ENCODE assay signal across 8 cellular contexts in the genomic region with DNA sequence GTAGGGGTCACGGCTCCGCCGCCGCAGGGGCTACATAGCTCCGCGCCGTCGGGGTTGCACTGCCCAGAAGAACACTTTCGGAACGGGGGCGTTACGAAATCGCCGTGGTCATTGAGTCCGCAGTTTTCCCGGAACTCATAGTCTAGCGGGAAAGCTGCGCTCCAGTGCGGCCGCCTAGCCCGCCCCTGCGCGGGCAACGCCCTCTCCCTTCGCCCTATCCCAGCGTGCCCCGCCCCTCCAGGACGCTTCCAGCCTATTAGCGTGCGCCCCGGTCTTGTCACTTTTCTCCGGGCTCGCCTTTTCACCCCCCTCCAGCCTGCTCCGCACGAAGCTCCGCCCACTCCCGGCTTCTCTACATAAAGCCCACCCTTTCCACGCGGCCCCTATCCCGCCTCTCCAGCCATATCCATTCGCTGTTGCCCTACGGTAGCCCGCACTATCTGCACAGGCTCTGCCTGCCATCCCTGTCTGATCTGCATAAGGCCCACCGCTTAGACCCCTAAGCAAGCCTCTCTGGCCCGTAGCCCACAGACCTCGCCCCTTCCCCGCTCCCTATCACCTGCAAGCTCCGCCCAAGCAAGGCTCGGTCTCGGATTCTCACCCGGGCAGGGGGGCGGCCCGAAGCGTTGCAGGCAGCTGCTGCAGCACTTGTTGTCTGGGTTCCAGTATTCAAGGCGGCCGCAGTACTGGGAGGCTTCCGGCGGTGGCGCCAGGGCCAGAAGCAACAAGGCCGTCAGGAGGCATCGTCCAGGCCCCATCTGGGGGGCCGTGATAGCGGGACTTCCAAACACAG. TPM values are rescaled to one million over a fixed set of nuclear protein-coding genes. Genes with fewer than 3 reads are reported as not detected.
DNase-seq lines count a peak whose midpoint lies in the region; ATAC-seq, FAIRE-seq and TF ChIP-seq lines count a peak whose summit lies in the region.

No MANE protein-coding gene starts in this region.

- peak overlapping the region; percentile 63 to 88 for H3K4me3 ChIP-seq in SK-N-SH (ENCODE audit: low read depth in 2 of 2, low read length in 1 of 2)
- peak overlapping the region; percentile 27 to 60 (median 54) for H3K4me3 ChIP-seq in pancreas
- H3K4me3 ChIP-seq in tibial artery = peak overlapping the region; percentile 58 to 72

- H3K9ac ChIP-seq in SK-N-SH = peak overlapping the region; percentile 67; the same call in 1 of the 2 replicates

- no peak for FAIRE-seq in pancreas (lab: Jason Lieb, UNC)

- TF ChIP-seq RAD21 in SK-N-SH (IDR thresholded peaks at IDR 0.05; ENCODE audit: low read length) = no peak

- ATAC-seq in HG02588 (IDR thresholded peaks at IDR 0.05; ENCODE audit: unreplicated experiment) (peak; percentile 50), pancreas (peak; percentile 77 to 88 (median 82))
- peak; percentile 72 to 74 for ATAC-seq in activated naive CD4-positive, alpha-beta T cell treated with anti-CD3 and anti-CD28 coated beads, Interleukin-2, amount 50 U/mL, for 72 hours

- peak overlapping the region; percentile 97 for H3K4me2 ChIP-seq in SK-N-SH

- no peaks in the 10 kb centered on the region for H3K27me3 ChIP-seq in SK-N-SH (ENCODE audit: insufficient read depth)
- H3K27me3 ChIP-seq in pancreas = no peaks in the 10 kb centered on the region
- H3K27me3 ChIP-seq in tibial artery = no peaks in the 10 kb centered on the region

- H3K4me1 ChIP-seq in SK-N-SH (ENCODE audit: control insufficient read depth in 1 of 2, insufficient read depth in 2 of 2, low read depth in 1 of 2, low read length in 1 of 2) (peaks cover 4 to 18% of the 10 kb centered on the region in 2 experiments; a peak in 2 of 4 replicates), pancreas (peaks cover 4 to 10% (median 7%) of the 10 kb centered on the region in 3 donors), tibial artery (peaks cover 0 to 35% (median 22%) of the 10 kb centered on the region in 4 donors)

- peaks cover 12% of the 10 kb centered on the region for H3F3A ChIP-seq in SK-N-SH (replicated peaks; ENCODE audit: insufficient read depth)

- DNase-seq in GM10248 (ENCODE audit: extremely low spot score) (peak; percentile 98), NCI-H1092 (lab: John Stamatoyannopoulos, UW) (peak; percentile 92), SK-N-SH (peak; percentile 99), head of caudate nucleus (peak; percentile 97 to 100 (median 99)), pancreas (peak; percentile 96 to 99 (median 98)), tibial artery (peak; percentile 99)
- DNase-seq in activated naive CD4-positive, alpha-beta T cell treated with anti-CD3 and anti-CD28 coated beads, Interleukin-2, amount 50 U/mL, for 72 hours (ENCODE audit: low spot score in 2 of 2) = peak; percentile 95 to 98

- POLR2A ChIA-PET in GM10248 (lab: Yijun Ruan, JAX) = interaction anchor here (0.8 to 2.1 kb wide), 12 partner anchors 8 to 255 kb away, joined by 3 to 20 read pairs (median 6); partner anchors contain the start of genes KMT2B and LIN37
- POLR2A ChIA-PET in SK-N-SH (lab: Yijun Ruan, JAX) = interaction anchor here (0.7 to 2.0 kb wide), 10 partner anchors 10 to 128 kb away, joined by 3 to 10 read pairs (median 4); partner anchors contain the start of genes COX6B1 and HSPB6

- 0 out of 4 replicates have a peak, but pooled peaks of 1 of the 2 experiments have one; percentile 3 for TF ChIP-seq EP300 in SK-N-SH (IDR thresholded peaks at IDR 0.05; ENCODE audit: borderline replicate concordance in 1 of 2, low read depth in 1 of 2, low read length in 1 of 2)

- peaks cover 22 to 24% of the 10 kb centered on the region in 2 donors for H3K36me3 Mint-ChIP-seq in activated naive CD4-positive, alpha-beta T cell treated with anti-CD3 and anti-CD28 coated beads, Interleukin-2, amount 50 U/mL, for 72 hours

- H2AFZ ChIP-seq in SK-N-SH (ENCODE audit: low read depth) = peak overlapping the region; percentile 95

- H3K27ac ChIP-seq in SK-N-SH (ENCODE audit: low read depth in 2 of 2, low read length in 1 of 2) (peak overlapping the region; percentile 63 to 90; a peak in 3 of 4 replicates), pancreas (peak overlapping the region; percentile 78 to 85 (median 82)), tibial artery (peak overlapping the region; percentile 79 to 90)

- H3K9me3 Mint-ChIP-seq in activated naive CD4-positive, alpha-beta T cell treated with anti-CD3 and anti-CD28 coated beads, Interleukin-2, amount 50 U/mL, for 72 hours = no peaks in the 10 kb centered on the region

- no peaks in the 10 kb centered on the region for H4K20me1 ChIP-seq in SK-N-SH (ENCODE audit: insufficient read depth)

- CTCF ChIA-PET in GM10248 (lab: Yijun Ruan, JAX) (interaction anchor here (0.9 to 2.2 kb wide), 12 partner anchors 13 to 128 kb away, joined by 3 to 10 read pairs (median 3); partner anchors contain the start of gene APLP1), SK-N-SH (lab: Yijun Ruan, JAX) (interaction anchor here (0.5 to 1.6 kb wide), 10 partner anchors 13 to 832 kb away, joined by 3 to 7 read pairs (median 3); partner anchors contain the start of gene COX6B1)

- H3K79me2 ChIP-seq in SK-N-SH (ENCODE audit: insufficient read depth) = peaks cover under 1% of the 10 kb centered on the region; the same call in 1 of the 2 replicates

- H3K27ac Mint-ChIP-seq in activated naive CD4-positive, alpha-beta T cell treated with anti-CD3 and anti-CD28 coated beads, Interleukin-2, amount 50 U/mL, for 72 hours = peak overlapping the region; percentile 93 to 95

- no peaks in the 10 kb centered on the region for H3K9me2 ChIP-seq in SK-N-SH

- TF ChIP-seq CTCF in GM10248 (IDR thresholded peaks at IDR 0.05; ENCODE audit: control extremely low read depth, extremely low read depth, low read depth, missing control alignments) (peak; percentile 37), SK-N-SH (IDR thresholded peaks at IDR 0.05) (peak; percentile 31; the same call in 1 of the 2 replicates), pancreas (IDR thresholded peaks at IDR 0.05) (no peak), tibial artery (IDR thresholded peaks at IDR 0.05) (no peak)

- 1% methylated on average over 42 of the region's 63 CpGs for WGBS in SK-N-SH (ENCODE audit: low lambda C conversion rate)
- 0 to 1% methylated on average over 59 to 63 of the region's 63 CpGs for WGBS in pancreas, 2 donors

- H3K9me3 ChIP-seq in SK-N-SH (no peaks in the 10 kb centered on the region), pancreas (no peaks in the 10 kb centered on the region), tibial artery (no peaks in the 10 kb centered on the region)

- H3K36me3 ChIP-seq in SK-N-SH (replicated peaks in 1 of 2; ENCODE audit: control insufficient read depth in 1 of 2, insufficient read depth in 2 of 2, low read length in 1 of 2) (peaks cover 6 to 30% of the 10 kb centered on the region in 2 experiments), pancreas (peaks cover 0 to 10% (median 5%) of the 10 kb centered on the region in 3 donors), tibial artery (peaks cover 15 to 43% (median 33%) of the 10 kb centered on the region in 3 donors)

- intact Hi-C loops in head of caudate nucleus (cut with DNase I) (loop anchor here (10.0 kb wide), 1 partner anchor 194 kb away; the partner anchor contains the start of gene LRFN3), pancreas (cut with DNase I) (no loop called here), tibial artery (cut with DNase I; ENCODE audit: low total_unique reads) (no loop called here)

TF ChIP-seq in SK-N-SH, 30 proteins besides CTCF, POLR2A, EP300 and RAD21 (continues in another document):
- TF ChIP-seq GABPA (IDR thresholded peaks at IDR 0.05; ENCODE audit: low read depth) = no peak; the same call in none of the 2 replicates

RNA-seq across cellular contexts. Expression of gene IGFLR1, which starts 1.6 kb away (rescaled TPM):
- 5.1 and 5.6 TPM in 2 replicates for polyA plus RNA-seq in SK-N-SH (2012; rRNA removed)
- polyA plus RNA-seq in SK-N-SH (2012; cell fraction: cytosol; rRNA removed) = 2.2 and 5.0 TPM in 2 replicates
- polyA plus RNA-seq in SK-N-SH (2012; cell fraction: nucleus; rRNA removed) = 7.2 and 14.5 TPM in 2 replicates
- total RNA-seq in activated naive CD4-positive, alpha-beta T cell treated with anti-CD3 and anti-CD28 coated beads, Interleukin-2, amount 50 U/mL, for 72 hours = 100 to 1,000 TPM in 1 of 2 donors, 10 to 100 TPM in 1; 74.6 to 245 TPM
- total RNA-seq in pancreas = 1 to 10 TPM; 1.3 to 9.4 (median 6.4) TPM
- polyA plus RNA-seq in pancreas = 10 to 100 TPM in 1 of 2 donors, 1 to 10 TPM in 1; 7.4 to 17.3 TPM

RNA-seq across cellular contexts. Expression of gene U2AF1L4, which starts 4.6 kb away (rescaled TPM):
- polyA plus RNA-seq in SK-N-SH (2012; rRNA removed) = 25.9 and 29.4 TPM in 2 replicates
- 14.9 and 16.6 TPM in 2 replicates for polyA plus RNA-seq in SK-N-SH (2012; cell fraction: cytosol; rRNA removed)
- 109 and 119 TPM in 2 replicates for polyA plus RNA-seq in SK-N-SH (2012; cell fraction: nucleus; rRNA removed)
- 10 to 100 TPM; 33.8 to 69.0 TPM for total RNA-seq in activated naive CD4-positive, alpha-beta T cell treated with anti-CD3 and anti-CD28 coated beads, Interleukin-2, amount 50 U/mL, for 72 hours
- 10 to 100 TPM in 5 of 6 donors, 1 to 10 TPM in 1; 9.7 to 14.3 (median 11.7) TPM for total RNA-seq in pancreas
- polyA plus RNA-seq in pancreas = 100 to 1,000 TPM in 1 of 2 donors, 10 to 100 TPM in 1; 62.7 to 124 TPM

RNA-seq across cellular contexts. Expression of gene PSENEN, which starts 4.8 kb away (rescaled TPM):
- 66.3 and 99.2 TPM in 2 replicates for polyA plus RNA-seq in SK-N-SH (2012; rRNA removed)
- 61.7 and 73.5 TPM in 2 replicates for polyA plus RNA-seq in SK-N-SH (2012; cell fraction: cytosol; rRNA removed)
- polyA plus RNA-seq in SK-N-SH (2012; cell fraction: nucleus; rRNA removed) = 29.1 and 42.7 TPM in 2 replicates
- 10 to 100 TPM; 43.2 to 49.4 TPM for total RNA-seq in activated naive CD4-positive, alpha-beta T cell treated with anti-CD3 and anti-CD28 coated beads, Interleukin-2, amount 50 U/mL, for 72 hours
- total RNA-seq in pancreas = 10 to 100 TPM; 26.7 to 38.2 (median 35.1) TPM
- polyA plus RNA-seq in pancreas = 10 to 100 TPM; 53.5 to 64.6 TPM

RNA-seq across cellular contexts. Expression of gene LIN37, which starts 7.8 kb away (rescaled TPM):
- polyA plus RNA-seq in SK-N-SH (2012; rRNA removed) = 21.1 and 25.2 TPM in 2 replicates
- 7.1 and 11.0 TPM in 2 replicates for polyA plus RNA-seq in SK-N-SH (2012; cell fraction: cytosol; rRNA removed)
- 68.2 and 85.3 TPM in 2 replicates for polyA plus RNA-seq in SK-N-SH (2012; cell fraction: nucleus; rRNA removed)
- total RNA-seq in activated naive CD4-positive, alpha-beta T cell treated with anti-CD3 and anti-CD28 coated beads, Interleukin-2, amount 50 U/mL, for 72 hours = 10 to 100 TPM; 11.2 to 25.0 TPM
- 1 to 10 TPM; 1.7 to 5.5 (median 3.7) TPM for total RNA-seq in pancreas
- 10 to 100 TPM; 41.2 to 44.0 TPM for polyA plus RNA-seq in pancreas

RNA-seq across cellular contexts. Expression of gene HSPB6, which starts 16.2 kb away (rescaled TPM):
- polyA plus RNA-seq in SK-N-SH (2012; rRNA removed) (0.10 and 0.43 TPM in 2 replicates), pancreas (10 to 100 TPM; 42.2 to 59.8 TPM)
- polyA plus RNA-seq in SK-N-SH (2012; cell fraction: cytosol; rRNA removed) = 0.10 and 0.21 TPM in 2 replicates
- polyA plus RNA-seq in SK-N-SH (2012; cell fraction: nucleus; rRNA removed) = 0.12 and 0.14 TPM in 2 replicates
- under 1 TPM; 0.32 to 0.99 TPM for total RNA-seq in activated naive CD4-positive, alpha-beta T cell treated with anti-CD3 and anti-CD28 coated beads, Interleukin-2, amount 50 U/mL, for 72 hours
- total RNA-seq in pancreas = 10 to 100 TPM in 3 of 6 donors, 1 to 10 TPM in 3; 3.4 to 16.4 (median 11.7) TPM

Comparison
In these comparisons a context has a peak if more than half of its experiments do, and no peak if none do; other contexts are left out.
1. Peak in every context shown above with its lines: DNase-seq, ATAC-seq, H3K4me3 ChIP-seq and H3K27ac ChIP-seq.
2. CTCF ChIP-seq: peak in GM10248 (single experiment) and SK-N-SH (single experiment); none in pancreas (0 of 4) and tibial artery (0 of 2).
3. RNA of gene IGFLR1, which starts 1.6 kb away (total RNA-seq): 74.6 to 245 TPM in activated naive CD4-positive, alpha-beta T cell treated with anti-CD3 and anti-CD28 coated beads, Interleukin-2, amount 50 U/mL, for 72 hours; 1.3 to 9.4 TPM in pancreas; every median in the first group is over 4 times any median in the second.